3 cellular contexts compared by ENCODE assay signal in the genomic region with DNA sequence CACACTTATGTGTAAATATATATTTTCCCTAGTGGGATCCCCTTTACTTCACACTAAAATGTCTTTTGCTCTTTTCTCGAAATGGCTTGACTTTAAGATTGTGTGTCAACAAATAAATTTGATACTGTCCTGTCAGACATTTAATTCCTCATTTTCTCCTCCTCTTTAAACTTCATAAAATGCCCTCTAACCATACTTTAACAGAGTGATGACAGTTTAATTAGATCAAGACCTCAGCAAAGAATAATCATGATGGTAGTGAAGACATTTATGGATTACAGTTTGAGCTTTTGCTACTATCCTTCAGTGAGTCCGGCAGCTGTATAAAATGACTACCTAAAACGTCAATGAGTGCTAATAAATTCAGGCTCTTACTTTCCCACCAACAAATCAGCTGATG.
"Had no signal": no experiment of that assay in that cellular context is flagged by ENCODE, and none has a peak within 500 bp of the region (broad histone marks: within the 10 kb centered on the region; RNA-seq: fewer than 3 reads in every experiment).

No MANE protein-coding gene starts in this region.

- H3K4me3 ChIP-seq: GM12878 had no signal

- ATAC-seq: GM12878 had no signal

- DNase-seq: GDM1, GF-D8 had no signal
